Comparison of ENCODE assay signal across 10 cellular contexts in genomic region chr17:76611080-76611746, GRCh38. TPM values are rescaled to one million over a fixed set of nuclear protein-coding genes. Genes with fewer than 3 reads are reported as not detected.
DNase-seq lines count a peak whose midpoint lies in the region; ATAC-seq and TF ChIP-seq lines count a peak whose summit lies in the region.
"Not testable (repeated sequence)": the region's sequence is repeated elsewhere in the genome, so short reads cannot be mapped to it uniquely, and the experiment has no call there.
"Had no signal": no experiment of that assay in that cellular context is flagged by ENCODE, and none has a peak within 500 bp of the region (broad histone marks: within the 10 kb centered on the region; RNA-seq: fewer than 3 reads in every experiment).

No MANE protein-coding gene starts in this region.

- TF ChIP-seq POLR2A in IMR-90 (IDR thresholded peaks at IDR 0.05; ENCODE audit: low read depth, low read length) = not testable (repeated sequence)

- not testable (repeated sequence) for H3K9ac ChIP-seq in IMR-90 (ENCODE audit: low read depth, low read length); mesenchymal stem cell (ENCODE audit: low read length)

- not testable (repeated sequence) for H3K4ac ChIP-seq in IMR-90 (ENCODE audit: low read depth, low read length); mesenchymal stem cell (ENCODE audit: low read depth in 1 of 2, low read length in 2 of 2)

- ATAC-seq in IMR-90 (ENCODE audit: low read depth) = not testable (repeated sequence)
- ATAC-seq in esophagus mucosa = peak; percentile 22
- peak; percentile 81 for ATAC-seq in sciatic nerve

- TF ChIP-seq RAD21 in IMR-90 (IDR thresholded peaks at IDR 0.05; ENCODE audit: low read length) = not testable (repeated sequence)

- not testable (repeated sequence) for H3K4me1 ChIP-seq in IMR-90 (ENCODE audit: control insufficient read depth, insufficient read depth, low read length); mesenchymal stem cell (ENCODE audit: control insufficient read depth, insufficient read depth, low read depth, low read length)

- not testable (repeated sequence) for H2BK5ac ChIP-seq in IMR-90 (ENCODE audit: low read depth, low read length, poor library complexity, severe bottlenecking); mesenchymal stem cell (ENCODE audit: low read depth, low read length, poor library complexity, severe bottlenecking)

- H3K9me1 ChIP-seq in IMR-90 (ENCODE audit: insufficient read depth, low read length) = not testable (repeated sequence)

- H3K4me3 ChIP-seq in IMR-90 (ENCODE audit: insufficient read depth, low read depth, low read length); mesenchymal stem cell (ENCODE audit: insufficient read depth in 1 of 2, low read depth in 1 of 2, low read length in 2 of 2): not testable (repeated sequence)

- H3K56ac ChIP-seq in IMR-90 (ENCODE audit: extremely low read depth, insufficient read depth, low read length) = not testable (repeated sequence)

- not testable (repeated sequence) for H2BK12ac ChIP-seq in mesenchymal stem cell (ENCODE audit: low read length in 2 of 2)

- not testable (repeated sequence) for H3K14ac ChIP-seq in IMR-90 (replicated peaks; ENCODE audit: low read depth, low read length); mesenchymal stem cell (ENCODE audit: low read length in 2 of 2)

- H3K27me3 ChIP-seq in IMR-90 (ENCODE audit: control insufficient read depth, insufficient read depth, low read length) = not testable (repeated sequence)
- H3K27me3 ChIP-seq in mesenchymal stem cell (ENCODE audit: control insufficient read depth in 1 of 2, insufficient read depth in 1 of 2, low read length in 2 of 2) = peaks cover 0 to 26% of the 10 kb centered on the region in 2 experiments

- TF ChIP-seq CTCF in IMR-90 (conservative IDR thresholded peaks at IDR 0.05; ENCODE audit: low read depth, low read length) = not testable (repeated sequence)

- CTCF ChIA-PET in IMR-90 (lab: Yijun Ruan, JAX) = not testable (repeated sequence)

- H3K36me3 ChIP-seq in IMR-90 (ENCODE audit: control insufficient read depth, insufficient read depth, low read length); mesenchymal stem cell (ENCODE audit: control insufficient read depth in 1 of 2, insufficient read depth in 2 of 2, low read depth in 1 of 2, low read length in 2 of 2): not testable (repeated sequence)

- not testable (repeated sequence) for H4K8ac ChIP-seq in IMR-90 (ENCODE audit: low read depth in 2 of 2, low read length in 2 of 2); mesenchymal stem cell (ENCODE audit: low read length)

- not testable (repeated sequence) for H3K79me1 ChIP-seq in IMR-90 (ENCODE audit: low read depth in 1 of 2, low read length in 2 of 2); mesenchymal stem cell (replicated peaks; ENCODE audit: low read length, poor library complexity, severe bottlenecking)

- H3K9me3 ChIP-seq in IMR-90 (ENCODE audit: control insufficient read depth, insufficient read depth, low read length); mesenchymal stem cell (ENCODE audit: control insufficient read depth, low read length): not testable (repeated sequence)

- H2BK15ac ChIP-seq in IMR-90 (ENCODE audit: low read depth, low read length); mesenchymal stem cell (ENCODE audit: low read depth, poor library complexity, severe bottlenecking): not testable (repeated sequence)

- POLR2A ChIA-PET in IMR-90 (lab: Charles Lee; ENCODE audit: unreplicated experiment) = not testable (repeated sequence)

- not testable (repeated sequence) for BruUV-seq in IMR-90 (replicated peaks; lab: Mats Ljungman, UMichigan)

- not testable (repeated sequence) for H3K18ac ChIP-seq in IMR-90 (ENCODE audit: low read depth, low read length); mesenchymal stem cell (ENCODE audit: low read depth in 1 of 2, low read length in 2 of 2)

- H2BK20ac ChIP-seq in IMR-90 (ENCODE audit: low read depth, low read length) = not testable (repeated sequence)

- H3K27ac ChIP-seq in IMR-90 (ENCODE audit: insufficient read depth, low read length); mesenchymal stem cell (ENCODE audit: low read length, poor library complexity, severe bottlenecking): not testable (repeated sequence)

- H4K5ac ChIP-seq in IMR-90 (ENCODE audit: low read depth, low read length) = not testable (repeated sequence)

- H3K4me2 ChIP-seq in IMR-90 (ENCODE audit: low read depth, low read length); mesenchymal stem cell (ENCODE audit: low read length, poor library complexity, severe bottlenecking): not testable (repeated sequence)

- no CpG with 5 or more reads among the region's 13 CpGs for WGBS in IMR-90 (ENCODE audit: extremely low coverage in 2 of 2, insufficient read length in 1 of 2), 2 experiments
- WGBS in mesenchymal stem cell = 78% methylated on average over 8 of the region's 13 CpGs

- H2BK120ac ChIP-seq in IMR-90 (ENCODE audit: low read depth, low read length); mesenchymal stem cell (ENCODE audit: low read depth, low read length): not testable (repeated sequence)

- dilution Hi-C loops in IMR-90 (cut with HindIII; ENCODE audit: low sequenced_read_pairs, unreplicated experiment) = not testable (repeated sequence)

- DNase-seq in GM03348 (ENCODE audit: low spot score) (peak; percentile 55), NCI-H2227 (lab: John Stamatoyannopoulos, UW; ENCODE audit: unreplicated experiment) (peak; percentile 50), NOMO-1 treated with DMSO at 0.1 percent for 48 hours (lab: John Stamatoyannopoulos, UW; ENCODE audit: unreplicated experiment) (peak; percentile 32), amniotic epithelial cell (ENCODE audit: low read depth) (peak; percentile 55), mesenchymal stem cell (peak; percentile 46)
- DNase-seq in IMR-90; sciatic nerve (ENCODE audit: low spot score): not testable (repeated sequence)

- intact Hi-C loops in IMR-90 (cut with micrococcal nuclease); sciatic nerve (cut with DNase I): not testable (repeated sequence)

- not testable (repeated sequence) for H2AK5ac ChIP-seq in IMR-90 (ENCODE audit: low read depth, low read length); mesenchymal stem cell (ENCODE audit: low read length, severe bottlenecking)

- not testable (repeated sequence) for H3K23ac ChIP-seq in IMR-90 (ENCODE audit: low read depth, low read length); mesenchymal stem cell (ENCODE audit: low read length in 2 of 2)

- not testable (repeated sequence) for H2AFZ ChIP-seq in IMR-90 (replicated peaks; ENCODE audit: low read length, poor library complexity); mesenchymal stem cell (ENCODE audit: low read depth, low read length)

- H2AK9ac ChIP-seq in IMR-90 (replicated peaks; ENCODE audit: low read depth, low read length, poor library complexity) = not testable (repeated sequence)

- in situ Hi-C loops in IMR-90 (cut with MboI; ENCODE audit: low sequenced_read_pairs) = not testable (repeated sequence)

- H4K91ac ChIP-seq in IMR-90 (ENCODE audit: insufficient read depth, low read depth, low read length); mesenchymal stem cell (ENCODE audit: low read length): not testable (repeated sequence)

- H4K20me1 ChIP-seq in IMR-90 (ENCODE audit: insufficient read depth, low read length) = not testable (repeated sequence)

TF ChIP-seq in IMR-90, 13 proteins besides CTCF, POLR2A, EP300 and RAD21:
- TF ChIP-seq CEBPB (IDR thresholded peaks at IDR 0.05; ENCODE audit: low read depth, low read length) = 0 out of 2 replicates have a peak, but pooled peaks have one; percentile 4
TF ChIP-seq in IMR-90: peak in this region for 1; not testable (repeated sequence) for 12.

RNA-seq across cellular contexts. Expression of gene ST6GALNAC2, which starts 25.6 kb away (rescaled TPM):
- total RNA-seq in IMR-90 (2012; rRNA removed) (not detected in 2 replicates), esophagus mucosa (24.0 TPM), sciatic nerve (104 TPM)
- polyA plus RNA-seq in IMR-90 (2012; rRNA removed) = 0.10 TPM in 1 of 2 replicates, not detected in the other
- polyA plus RNA-seq in IMR-90 (2012; cell fraction: cytosol; rRNA removed) = 0.06 and 0.18 TPM in 2 replicates
- 0.03 and 0.25 TPM in 2 replicates for polyA plus RNA-seq in IMR-90 (2012; cell fraction: nucleus; rRNA removed; ENCODE audit: low replicate concordance)
- polyA plus RNA-seq in mesenchymal stem cell (2013, experiment 1 of 2) = 0.72 TPM
- polyA plus RNA-seq in mesenchymal stem cell (2013, experiment 2 of 2) = 0.78 TPM

RNA-seq across cellular contexts. Expression of gene ST6GALNAC1, which starts 32.3 kb away (rescaled TPM):
- not detected in 2 replicates for total RNA-seq in IMR-90 (2012; rRNA removed)
- not detected in 2 replicates for polyA plus RNA-seq in IMR-90 (2012; rRNA removed)
- polyA plus RNA-seq in IMR-90 (2012; cell fraction: cytosol; rRNA removed) = not detected in 2 replicates
- polyA plus RNA-seq in IMR-90 (2012; cell fraction: nucleus; rRNA removed; ENCODE audit: low replicate concordance) = not detected in 2 replicates
- 16.9 TPM for total RNA-seq in esophagus mucosa
- polyA plus RNA-seq in mesenchymal stem cell (2013, experiment 1 of 2) = not detected
- 0.03 TPM for polyA plus RNA-seq in mesenchymal stem cell (2013, experiment 2 of 2)
- total RNA-seq in sciatic nerve = 1.8 TPM
- total RNA-seq: A172, H9 had no signal

Comparison
In these comparisons a context has a peak if more than half of its experiments do, and no peak if none do; other contexts are left out.
1. RNA of gene ST6GALNAC2, which starts 25.6 kb away (total RNA-seq): 104 TPM in sciatic nerve (single experiment) and 24.0 TPM in esophagus mucosa (single experiment); not detected in IMR-90; every median in the first group is over 10 times any median in the second.